1 cellular context compared by ENCODE assay signal in genomic region chr1:12604114-12604874, GRCh38.
TF ChIP-seq lines count a peak whose summit lies in the region.

No MANE protein-coding gene starts in this region.

TF ChIP-seq in K562, 482 proteins besides CTCF, POLR2A, EP300 and RAD21 (continued from another document and continues in another):
- TF ChIP-seq NR0B1 (IDR thresholded peaks at IDR 0.05; ENCODE audit: partially characterized antibody) (no peak), RB1 (IDR thresholded peaks at IDR 0.05; ENCODE audit: low read depth) (peak; percentile 26; the same call in 1 of the 2 replicates), ZNF77 (CRISPR knock-in tag; IDR thresholded peaks at IDR 0.05) (no peak), NRF1 (conservative IDR thresholded peaks at IDR 0.05 in 1 of 2, IDR thresholded peaks at IDR 0.05 in 1 of 2) (no peak; a peak in 1 of 4 replicates), RUNX1 (IDR thresholded peaks at IDR 0.05; ENCODE audit: low read depth) (peak; percentile 91), MNT (conservative IDR thresholded peaks at IDR 0.05) (peak in 1 of 2 experiments; percentile 86; a peak in 3 of 4 replicates), HMBOX1 (IDR thresholded peaks at IDR 0.05) (peak; percentile 91), THRB (CRISPR knock-in tag; conservative IDR thresholded peaks at IDR 0.05) (peak; percentile 86), HIVEP1 (CRISPR knock-in tag; IDR thresholded peaks at IDR 0.05) (no peak), MEF2A (IDR thresholded peaks at IDR 0.05; ENCODE audit: control insufficient read depth, low read depth, low read length) (peak; percentile 74), ASH1L (IDR thresholded peaks at IDR 0.05; ENCODE audit: borderline replicate concordance, low read depth, partially characterized antibody) (no peak), ZNF316 (IDR thresholded peaks at IDR 0.05) (peak; percentile 81), CREM (IDR thresholded peaks at IDR 0.05; ENCODE audit: low read depth) (peak; percentile 76; the same call in 1 of the 2 replicates), U2AF2 (optimal IDR thresholded peaks at IDR 0.05; ENCODE audit: low read depth, low read length) (no peak), ZNF766 (CRISPR knock-in tag; conservative IDR thresholded peaks at IDR 0.05) (0 out of 2 replicates have a peak, but pooled peaks have one; percentile 53), HINFP (tag; conservative IDR thresholded peaks at IDR 0.05; ENCODE audit: low read depth) (no peak), BRD9 (IDR thresholded peaks at IDR 0.05; ENCODE audit: low read depth, partially characterized antibody) (peak; percentile 56), RNF2 (IDR thresholded peaks at IDR 0.05) (peak; percentile 99), MYBL2 (IDR thresholded peaks at IDR 0.05; ENCODE audit: low read depth) (no peak), MYBL2 (CRISPR knock-in tag; IDR thresholded peaks at IDR 0.05; ENCODE audit: borderline replicate concordance) (no peak), NONO (IDR thresholded peaks at IDR 0.05; ENCODE audit: low read depth in 2 of 2, low read length in 1 of 2) (0 out of 4 replicates have a peak, but pooled peaks of 1 of the 2 experiments have one; percentile 16), ZEB2 (IDR thresholded peaks at IDR 0.05) (peak; percentile 86), NCOA1 (IDR thresholded peaks at IDR 0.05; ENCODE audit: low read depth) (peak; percentile 93), NFIC (IDR thresholded peaks at IDR 0.05) (peak; percentile 93), ESRRA (IDR thresholded peaks at IDR 0.05; ENCODE audit: borderline replicate concordance, low read depth) (peak; percentile 97), TRIM25 (IDR thresholded peaks at IDR 0.05; ENCODE audit: borderline replicate concordance) (no peak), HCFC1 (IDR thresholded peaks at IDR 0.05; ENCODE audit: low read depth, low read length) (peak; percentile 34; the same call in 1 of the 2 replicates), KLF6 (CRISPR knock-in tag; IDR thresholded peaks at IDR 0.05; ENCODE audit: borderline replicate concordance) (0 out of 2 replicates have a peak, but pooled peaks have one; percentile 15), TFAP4 (CRISPR knock-in tag; IDR thresholded peaks at IDR 0.05; ENCODE audit: borderline replicate concordance) (peak; percentile 70), BDP1 (IDR thresholded peaks at IDR 0.05; ENCODE audit: insufficient read depth, insufficient read length) (no peak), HBP1 (CRISPR knock-in tag; IDR thresholded peaks at IDR 0.05) (peak; percentile 67; the same call in 1 of the 2 replicates), ZNF436 (CRISPR knock-in tag; IDR thresholded peaks at IDR 0.05) (no peak), ZBTB49 (CRISPR knock-in tag; IDR thresholded peaks at IDR 0.05; ENCODE audit: borderline replicate concordance) (0 out of 2 replicates have a peak, but pooled peaks have one; percentile 27), RFX5 (IDR thresholded peaks at IDR 0.05; ENCODE audit: low read depth, low read length) (no peak), RCOR1 (IDR thresholded peaks at IDR 0.05; ENCODE audit: borderline replicate concordance in 1 of 2, low read depth in 2 of 2, low read length in 2 of 2) (peak; percentile 98 to 100), ZNF589 (CRISPR knock-in tag; IDR thresholded peaks at IDR 0.05; ENCODE audit: low read depth) (peak; percentile 95), NR3C1 (CRISPR knock-in tag; IDR thresholded peaks at IDR 0.05) (no peak), PTTG1 (tag; IDR thresholded peaks at IDR 0.05; ENCODE audit: low read depth) (no peak), ADNP (tag; IDR thresholded peaks at IDR 0.05) (0 out of 2 replicates have a peak, but pooled peaks have one; percentile 40), HES1 (IDR thresholded peaks at IDR 0.05; ENCODE audit: low read depth) (peak; percentile 90), ATF7 (IDR thresholded peaks at IDR 0.05) (peak; percentile 91), NR4A1 (CRISPR knock-in tag; IDR thresholded peaks at IDR 0.05) (no peak), NR4A1 (tag; IDR thresholded peaks at IDR 0.05) (no peak), DLX4 (CRISPR knock-in tag; IDR thresholded peaks at IDR 0.05) (no peak), RBM14 (IDR thresholded peaks at IDR 0.05; ENCODE audit: borderline replicate concordance, insufficient read depth, low read depth, low read length) (no peak), ETV1 (tag; conservative IDR thresholded peaks at IDR 0.05; ENCODE audit: low read depth) (peak; percentile 99), ILF3 (IDR thresholded peaks at IDR 0.05; ENCODE audit: borderline replicate concordance) (no peak), WHSC1 (IDR thresholded peaks at IDR 0.05; ENCODE audit: low read length) (no peak), SRSF3 (IDR thresholded peaks at IDR 0.05; ENCODE audit: insufficient read depth, low read length) (no peak), GATA2 (CRISPR knock-in tag; IDR thresholded peaks at IDR 0.05) (peak; percentile 90), ZNF75A (CRISPR knock-in tag; IDR thresholded peaks at IDR 0.05) (peak; percentile 92)
